8 cellular contexts compared by ENCODE assay signal in genomic region chr18:36298113-36298701, GRCh38. TPM values are rescaled to one million over a fixed set of nuclear protein-coding genes. Genes with fewer than 3 reads are reported as not detected.
DNase-seq lines count a peak whose midpoint lies in the region; ATAC-seq and TF ChIP-seq lines count a peak whose summit lies in the region.

No MANE protein-coding gene starts in this region.

- TF ChIP-seq CTCF in endodermal cell (conservative IDR thresholded peaks at IDR 0.05), result no peak

- H3K4me3 ChIP-seq in endodermal cell (ENCODE audit: low read length), result peak overlapping the region; percentile 69

- peaks cover 76% of the 10 kb centered on the region for H3K27me3 ChIP-seq in endodermal cell (ENCODE audit: control insufficient read depth, insufficient read depth, low read length, poor library complexity, severe bottlenecking)

- no peaks in the 10 kb centered on the region for H3K4me1 Mint-ChIP-seq in endodermal cell
- no peaks in the 10 kb centered on the region for H3K4me1 Mint-ChIP-seq in naive B cell
- H3K4me1 Mint-ChIP-seq in effector memory CD8-positive, alpha-beta T cell (ENCODE audit: low read depth in 2 of 2), result no peaks in the 10 kb centered on the region
- no peaks in the 10 kb centered on the region for H3K4me1 Mint-ChIP-seq in activated CD4-positive, alpha-beta T cell treated with anti-CD3 and anti-CD28 coated beads, Interleukin-2, amount 10 ng/mL, durations not matched to agents 24 days and 14 days

- ATAC-seq in GM18909 (IDR thresholded peaks at IDR 0.05; ENCODE audit: poor library complexity, unreplicated experiment) (peak; percentile 17), naive B cell (ENCODE audit: low read depth in 2 of 2) (peak; percentile 36 to 42)
- ATAC-seq in effector memory CD8-positive, alpha-beta T cell (replicated peaks), result no peak

- peak; percentile 38 for DNase-seq in 8988T
- peak; percentile 22 to 27 for DNase-seq in NCI-H1930 (lab: John Stamatoyannopoulos, UW)
- peak; percentile 82 for DNase-seq in endodermal cell
- no peak for DNase-seq in naive B cell
- DNase-seq in effector memory CD8-positive, alpha-beta T cell, result no peak
- DNase-seq in activated CD4-positive, alpha-beta T cell treated with anti-CD3 and anti-CD28 coated beads, Interleukin-2, amount 10 ng/mL, durations not matched to agents 24 days and 14 days, result no peak
- DNase-seq in midbrain (lab: John Stamatoyannopoulos, UW), result no peak

- H3K4me3 Mint-ChIP-seq in endodermal cell (no peak overlapping the region), naive B cell (peak overlapping the region in 4 of 8 donors; percentile 33 to 75 (median 54))
- no peak overlapping the region for H3K4me3 Mint-ChIP-seq in effector memory CD8-positive, alpha-beta T cell
- H3K4me3 Mint-ChIP-seq in activated CD4-positive, alpha-beta T cell treated with anti-CD3 and anti-CD28 coated beads, Interleukin-2, amount 10 ng/mL, durations not matched to agents 24 days and 14 days, result no peak overlapping the region

- H3K27ac ChIP-seq in endodermal cell (ENCODE audit: low read depth, low read length), result no peak overlapping the region

- H3K9ac ChIP-seq in endodermal cell (ENCODE audit: extremely low read depth, low read length, poor library complexity, severe bottlenecking), result no peak overlapping the region

- H3K27ac Mint-ChIP-seq in endodermal cell (no peak overlapping the region), naive B cell (no peak overlapping the region)
- no peak overlapping the region for H3K27ac Mint-ChIP-seq in effector memory CD8-positive, alpha-beta T cell
- no peak overlapping the region for H3K27ac Mint-ChIP-seq in activated CD4-positive, alpha-beta T cell treated with anti-CD3 and anti-CD28 coated beads, Interleukin-2, amount 10 ng/mL, durations not matched to agents 24 days and 14 days

- intact Hi-C loops in activated CD4-positive, alpha-beta T cell treated with anti-CD3 and anti-CD28 coated beads, Interleukin-2, amount 10 ng/mL, durations not matched to agents 24 days and 14 days (cut with micrococcal nuclease), result no loop called here

- no peaks in the 10 kb centered on the region for H3K36me3 ChIP-seq in endodermal cell (ENCODE audit: control insufficient read depth, insufficient read depth, low read length)

- no peaks in the 10 kb centered on the region for H3K4me1 ChIP-seq in endodermal cell (ENCODE audit: control insufficient read depth, insufficient read depth, low read length)

- H3K27me3 Mint-ChIP-seq in endodermal cell (ENCODE audit: insufficient read depth) (peaks cover 42% of the 10 kb centered on the region), naive B cell (peaks cover 37 to 39% (median 39%) of the 10 kb centered on the region in 3 donors)
- peaks cover 27 to 42% of the 10 kb centered on the region in 2 donors for H3K27me3 Mint-ChIP-seq in effector memory CD8-positive, alpha-beta T cell
- peaks cover 31% of the 10 kb centered on the region for H3K27me3 Mint-ChIP-seq in activated CD4-positive, alpha-beta T cell treated with anti-CD3 and anti-CD28 coated beads, Interleukin-2, amount 10 ng/mL, durations not matched to agents 24 days and 14 days

- 0% methylated on average over 66 of the region's 67 CpGs; no CpG with 5 or more reads in 1 of the 2 experiments for WGBS in endodermal cell (ENCODE audit: insufficient coverage in 1 of 2, insufficient read length in 1 of 2), 2 experiments

- no peaks in the 10 kb centered on the region for H3K9me3 Mint-ChIP-seq in endodermal cell
- no peaks in the 10 kb centered on the region for H3K9me3 Mint-ChIP-seq in naive B cell
- H3K9me3 Mint-ChIP-seq in effector memory CD8-positive, alpha-beta T cell, result no peaks in the 10 kb centered on the region
- H3K9me3 Mint-ChIP-seq in activated CD4-positive, alpha-beta T cell treated with anti-CD3 and anti-CD28 coated beads, Interleukin-2, amount 10 ng/mL, durations not matched to agents 24 days and 14 days, result no peaks in the 10 kb centered on the region

- no peaks in the 10 kb centered on the region for H3K9me3 ChIP-seq in endodermal cell (ENCODE audit: control insufficient read depth, low read length)

- H3K36me3 Mint-ChIP-seq in endodermal cell (ENCODE audit: low read depth) (no peaks in the 10 kb centered on the region), naive B cell (no peaks in the 10 kb centered on the region)
- no peaks in the 10 kb centered on the region for H3K36me3 Mint-ChIP-seq in effector memory CD8-positive, alpha-beta T cell (ENCODE audit: insufficient read depth)
- no peaks in the 10 kb centered on the region for H3K36me3 Mint-ChIP-seq in activated CD4-positive, alpha-beta T cell treated with anti-CD3 and anti-CD28 coated beads, Interleukin-2, amount 10 ng/mL, durations not matched to agents 24 days and 14 days (ENCODE audit: low read depth)

RNA-seq across cellular contexts. Expression of gene FHOD3, which starts 0.7 kb away (rescaled TPM):
- total RNA-seq in endodermal cell, result 1 to 10 TPM; 2.8 to 3.1 TPM
- 20.7 TPM for polyA plus RNA-seq in endodermal cell (2013, experiment 1 of 2)
- polyA plus RNA-seq in endodermal cell (2013, experiment 2 of 2), result 21.9 TPM
- polyA plus RNA-seq in naive B cell (ENCODE audit: low read depth in 6 of 6), result not detected
- total RNA-seq in activated CD4-positive, alpha-beta T cell treated with anti-CD3 and anti-CD28 coated beads, Interleukin-2, amount 10 ng/mL, durations not matched to agents 24 days and 14 days, result not detected in 2 replicates

Comparison
In these comparisons a context has a peak if more than half of its experiments do, and no peak if none do; other contexts are left out.
1. DNase-seq: peak in 8988T (single experiment), NCI-H1930 (2 of 2) and endodermal cell (single experiment); none in naive B cell (single experiment), effector memory CD8-positive, alpha-beta T cell (0 of 3), activated CD4-positive, alpha-beta T cell treated with anti-CD3 and anti-CD28 coated beads, Interleukin-2, amount 10 ng/mL, durations not matched to agents 24 days and 14 days (single experiment) and midbrain (single experiment).